In the genomic region with DNA sequence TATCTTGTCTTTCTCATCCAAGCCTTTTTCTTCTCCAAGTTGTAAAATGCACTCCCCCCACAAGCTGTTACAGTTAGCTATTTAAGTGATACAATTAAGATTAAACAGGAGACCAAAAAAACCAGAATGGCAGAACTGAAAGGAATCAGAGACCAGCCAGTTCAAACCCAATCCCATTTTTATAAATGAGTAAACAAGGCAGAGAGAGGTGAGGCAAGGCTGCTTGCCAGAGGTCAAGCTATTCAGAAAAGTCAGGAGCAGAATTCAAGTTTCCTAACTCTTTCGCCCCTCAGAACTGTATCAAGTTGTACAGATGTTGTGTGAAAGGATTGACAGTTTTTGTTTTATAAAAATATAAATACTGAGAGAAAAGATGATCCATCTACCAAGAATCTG, we compare ENCODE assay signal across 26 cellular contexts.
DNase-seq lines count a peak whose midpoint lies in the region; ATAC-seq, FAIRE-seq and TF ChIP-seq lines count a peak whose summit lies in the region.
"Had no signal": no experiment of that assay in that cellular context is flagged by ENCODE, and none has a peak within 500 bp of the region (broad histone marks: within the 10 kb centered on the region; RNA-seq: fewer than 3 reads in every experiment).

No MANE protein-coding gene starts in this region.

- H4K20me1 ChIP-seq in HepG2 (ENCODE audit: insufficient read depth, low read length) = no peaks in the 10 kb centered on the region

- no peak overlapping the region for H3K9ac ChIP-seq in HepG2 (ENCODE audit: insufficient read depth, low read depth, low read length)

- POLR2A ChIA-PET in HepG2 (lab: Yijun Ruan, JAX) (interaction anchor here (1.0 kb wide), 1 partner anchor 12 kb away, joined by 3 read pairs; no protein-coding TSS in a partner anchor), Caco-2 (lab: Charles Lee) (no interaction called here)

- DNase-seq in activated naive CD4-positive, alpha-beta T cell treated with Interleukin-2 at 50 U/mL for 16 hours = no peak
- DNase-seq in T-helper 17 cell (no peak), HepG2 (ENCODE audit: low spot score) (no peak), GF-D8 (lab: John Stamatoyannopoulos, UW) (no peak), A172 (ENCODE audit: low spot score) (no peak), Caco-2 (no peak)
- DNase-seq in stimulated activated naive CD8-positive, alpha-beta T cell treated with anti-CD3 and anti-CD28 coated beads, Interleukin-15, amount 100 ng/mL, for 72 hours = no peak
- DNase-seq: activated CD8-positive, alpha-beta memory T cell treated with anti-CD3 and anti-CD28 coated beads, Interleukin-2, amount 50 U/mL, for 48 hours; activated gamma-delta T cell; anterior cingulate cortex; cortex of kidney; esophagus squamous epithelium; gastrocnemius medialis; hippocampal formation; left ventricle myocardium superior; NCI-H1105 treated with DMSO at 0.1 percent for 48 hours; NCI-H2029 treated with DMSO at 0.1 percent for 48 hours; NCI-H345; NCI-H774; substantia nigra; upper lobe of right lung had no signal

- TF ChIP-seq CTCF in HepG2 (CRISPR knock-in tag; IDR thresholded peaks at IDR 0.05) (no peak), Caco-2 (IDR thresholded peaks at IDR 0.05; ENCODE audit: insufficient read depth in 1 of 2, low read depth in 1 of 2, low read length in 1 of 2, severe bottlenecking in 1 of 2, unreplicated experiment in 1 of 2) (no peak)

- H3K4me1 ChIP-seq in HepG2 (ENCODE audit: insufficient read depth, low read length) (peaks cover 28% of the 10 kb centered on the region), Caco-2 (no peaks in the 10 kb centered on the region)
- H3K4me1 ChIP-seq: prostate gland had no signal

- H2AFZ ChIP-seq in HepG2 (ENCODE audit: low read length) = no peak overlapping the region

- BruUV-seq in HepG2 (replicated peaks; lab: Mats Ljungman, UMichigan) (no TSS peak), Caco-2 (replicated peaks; lab: Mats Ljungman, UMichigan) (no TSS peak)

- peak overlapping the region; percentile 29 for H3K27ac ChIP-seq in HepG2 (ENCODE audit: extremely low read length, insufficient read depth, low read length)
- H3K27ac ChIP-seq: esophagus squamous epithelium, gastrocnemius medialis, prostate gland, upper lobe of right lung, VCaP had no signal

- TF ChIP-seq POLR2A in HepG2 (IDR thresholded peaks at IDR 0.05; ENCODE audit: insufficient read depth in 1 of 2, low read depth in 2 of 2, low read length in 2 of 2) = no peak

- H3K27me3 ChIP-seq in HepG2 (ENCODE audit: control insufficient read depth in 1 of 2, insufficient read depth in 2 of 2, low read length in 2 of 2) = no peaks in the 10 kb centered on the region
- H3K27me3 ChIP-seq in Caco-2 (replicated peaks; ENCODE audit: control insufficient read depth, insufficient read depth, low read length) = no peaks in the 10 kb centered on the region
- H3K27me3 ChIP-seq: esophagus squamous epithelium, gastrocnemius medialis, upper lobe of right lung had no signal

- 68% methylated on average over 1 of the region's 1 CpG for WGBS in HepG2 (ENCODE audit: low lambda C conversion rate)

- in situ Hi-C loops in HepG2 (cut with HindIII; ENCODE audit: extremely low pct_ligation_motif_present, low pct_unique_long_range_greater_than_20kb) = no loop called here

- H3K79me2 ChIP-seq in HepG2 (ENCODE audit: insufficient read depth, low read length) = peaks cover 38% of the 10 kb centered on the region

- H3K9me3 ChIP-seq in T-helper 17 cell (ENCODE audit: control insufficient read depth, low read length, poor library complexity, severe bottlenecking) (no peaks in the 10 kb centered on the region), HepG2 (ENCODE audit: low read length) (no peaks in the 10 kb centered on the region), Caco-2 (no peaks in the 10 kb centered on the region; the same call in 1 of the 2 replicates)
- H3K9me3 ChIP-seq: esophagus squamous epithelium, prostate gland, upper lobe of right lung had no signal

- H3K27ac Mint-ChIP-seq in activated naive CD4-positive, alpha-beta T cell treated with anti-CD3 and anti-CD28 coated beads, Interleukin-2, amount 50 U/mL, for 24 hours = peak overlapping the region; percentile 60
- H3K27ac Mint-ChIP-seq in T-helper 17 cell (peak overlapping the region; percentile 99), Caco-2 (ENCODE audit: unreplicated experiment) (no peak overlapping the region)
- H3K27ac Mint-ChIP-seq in stimulated activated naive CD8-positive, alpha-beta T cell treated with anti-CD3 and anti-CD28 coated beads, Interleukin-15, amount 100 ng/mL, for 72 hours = peak overlapping the region; percentile 6 to 28
- H3K27ac Mint-ChIP-seq: T-helper 2 cell treated with Interferon-gamma antibody and Interleukin-4, amounts not matched to agents 5 μg/mL and 100 μg/mL, for 36 hours had no signal

- peaks cover 41% of the 10 kb centered on the region for H3K4me1 Mint-ChIP-seq in activated naive CD4-positive, alpha-beta T cell treated with anti-CD3 and anti-CD28 coated beads, Interleukin-2, amount 50 U/mL, for 24 hours
- peaks cover 32% of the 10 kb centered on the region for H3K4me1 Mint-ChIP-seq in T-helper 17 cell
- H3K4me1 Mint-ChIP-seq in stimulated activated naive CD8-positive, alpha-beta T cell treated with anti-CD3 and anti-CD28 coated beads, Interleukin-15, amount 100 ng/mL, for 72 hours = peaks cover 55% of the 10 kb centered on the region
- no peaks in the 10 kb centered on the region for H3K4me1 Mint-ChIP-seq in Caco-2 (ENCODE audit: low read depth, unreplicated experiment)

- H3K9me3 Mint-ChIP-seq in activated naive CD4-positive, alpha-beta T cell treated with anti-CD3 and anti-CD28 coated beads, Interleukin-2, amount 50 U/mL, for 24 hours = peaks cover 5% of the 10 kb centered on the region
- peaks cover 18 to 19% of the 10 kb centered on the region in 2 donors for H3K9me3 Mint-ChIP-seq in stimulated activated naive CD8-positive, alpha-beta T cell treated with anti-CD3 and anti-CD28 coated beads, Interleukin-15, amount 100 ng/mL, for 72 hours
- H3K9me3 Mint-ChIP-seq in Caco-2 (ENCODE audit: unreplicated experiment) = no peaks in the 10 kb centered on the region

- CTCF ChIA-PET in HepG2 (lab: Yijun Ruan, JAX; ENCODE audit: low intra/inter-chr PET ratio, low total read pairs) = no interaction called here
- CTCF ChIA-PET in Caco-2 (lab: Charles Lee) = no interaction called here

- H3K27me3 Mint-ChIP-seq in activated naive CD4-positive, alpha-beta T cell treated with anti-CD3 and anti-CD28 coated beads, Interleukin-2, amount 50 U/mL, for 24 hours = no peaks in the 10 kb centered on the region
- H3K27me3 Mint-ChIP-seq in T-helper 17 cell = no peaks in the 10 kb centered on the region
- no peaks in the 10 kb centered on the region for H3K27me3 Mint-ChIP-seq in stimulated activated naive CD8-positive, alpha-beta T cell treated with anti-CD3 and anti-CD28 coated beads, Interleukin-15, amount 100 ng/mL, for 72 hours
- H3K27me3 Mint-ChIP-seq in Caco-2 (ENCODE audit: insufficient read depth, unreplicated experiment) = peaks cover 3% of the 10 kb centered on the region

- H3K4me3 ChIP-seq in HepG2 (replicated peaks in 1 of 3; ENCODE audit: insufficient read depth in 1 of 3, low read depth in 2 of 3, low read length in 3 of 3) (no peak overlapping the region), Caco-2 (ENCODE audit: low read depth, low read length) (no peak overlapping the region)
- H3K4me3 ChIP-seq: esophagus squamous epithelium, gastrocnemius medialis, prostate gland, upper lobe of right lung had no signal

- ATAC-seq in T-helper 17 cell (no peak), HepG2 (peak; percentile 55; the same call in 2 of the 3 replicates)
- no peak for ATAC-seq in stimulated activated naive CD8-positive, alpha-beta T cell treated with anti-CD3 and anti-CD28 coated beads, Interleukin-15, amount 100 ng/mL, for 72 hours
- ATAC-seq: gastrocnemius medialis, left ventricle myocardium superior, upper lobe of right lung had no signal

- peaks cover 20% of the 10 kb centered on the region for H3K36me3 Mint-ChIP-seq in activated naive CD4-positive, alpha-beta T cell treated with anti-CD3 and anti-CD28 coated beads, Interleukin-2, amount 50 U/mL, for 24 hours
- H3K36me3 Mint-ChIP-seq in T-helper 17 cell (ENCODE audit: low read depth) (peaks cover 6% of the 10 kb centered on the region), Caco-2 (ENCODE audit: insufficient read depth, unreplicated experiment) (no peaks in the 10 kb centered on the region)

- H3K4me2 ChIP-seq in HepG2 (ENCODE audit: low read depth, low read length) = peak overlapping the region; percentile 26; the same call in 1 of the 2 replicates

- TF ChIP-seq RAD21 in HepG2 (CRISPR knock-in tag; IDR thresholded peaks at IDR 0.05) = no peak

- no peaks in the 10 kb centered on the region for H3K36me3 ChIP-seq in HepG2 (replicated peaks in 1 of 2; ENCODE audit: control insufficient read depth in 1 of 2, insufficient read depth in 2 of 2, low read length in 2 of 2)
- no peaks in the 10 kb centered on the region for H3K36me3 ChIP-seq in Caco-2 (ENCODE audit: control insufficient read depth, insufficient read depth, low read length)
- H3K36me3 ChIP-seq: esophagus squamous epithelium, gastrocnemius medialis, prostate gland, upper lobe of right lung had no signal

- TF ChIP-seq EP300 in HepG2 (IDR thresholded peaks at IDR 0.05; ENCODE audit: low read depth in 2 of 2, low read length in 2 of 2) = no peak
- TF ChIP-seq EP300 in HepG2 (CRISPR knock-in tag; IDR thresholded peaks at IDR 0.05; ENCODE audit: borderline replicate concordance) = no peak

- peak overlapping the region; percentile 8 for H3K4me3 Mint-ChIP-seq in activated naive CD4-positive, alpha-beta T cell treated with anti-CD3 and anti-CD28 coated beads, Interleukin-2, amount 50 U/mL, for 24 hours
- no peak overlapping the region for H3K4me3 Mint-ChIP-seq in T-helper 17 cell
- H3K4me3 Mint-ChIP-seq in stimulated activated naive CD8-positive, alpha-beta T cell treated with anti-CD3 and anti-CD28 coated beads, Interleukin-15, amount 100 ng/mL, for 72 hours = peak overlapping the region in 1 of 2 donors; percentile 19
- H3K4me3 Mint-ChIP-seq in Caco-2 (ENCODE audit: unreplicated experiment) = no peak overlapping the region
- H3K4me3 Mint-ChIP-seq: T-helper 2 cell treated with Interferon-gamma antibody and Interleukin-4, amounts not matched to agents 5 μg/mL and 100 μg/mL, for 36 hours had no signal

- intact Hi-C loops in HepG2 (cut with micrococcal nuclease; ENCODE audit: unreplicated experiment) (no loop called here), Caco-2 (cut with micrococcal nuclease; ENCODE audit: unreplicated experiment) (no loop called here)

- FAIRE-seq in HepG2 (lab: Jason Lieb, UNC) = no peak
- FAIRE-seq: D721Med had no signal

TF ChIP-seq in HepG2, 621 proteins besides CTCF, POLR2A, EP300 and RAD21:
- TF ChIP-seq TBX3 (IDR thresholded peaks at IDR 0.05; ENCODE audit: borderline replicate concordance) = no peak
- TF ChIP-seq FOXA3 (CRISPR knock-in tag; IDR thresholded peaks at IDR 0.05) = peak; percentile 29; the same call in 1 of the 2 replicates
TF ChIP-seq in HepG2: peak in this region for 1.
